ENCODE assay signal across 8 cellular contexts in genomic region chr10:44974628-44975431, GRCh38. TPM values are rescaled to one million over a fixed set of nuclear protein-coding genes. Genes with fewer than 3 reads are reported as not detected.
DNase-seq lines count a peak whose midpoint lies in the region; ATAC-seq and TF ChIP-seq lines count a peak whose summit lies in the region.

No MANE protein-coding gene starts in this region.

- TF ChIP-seq CTCF in NB4 (IDR thresholded peaks at IDR 0.05; ENCODE audit: low read depth, low read length), result peak; percentile 74
- peak; percentile 86 to 99 (median 98) for TF ChIP-seq CTCF in dorsolateral prefrontal cortex (IDR thresholded peaks at IDR 0.05 in 54 of 56, conservative IDR thresholded peaks at IDR 0.05 in 2 of 56; ENCODE audit: low read depth in 1 of 56, partially characterized antibody in 56 of 56)
- TF ChIP-seq CTCF in lower leg skin (IDR thresholded peaks at IDR 0.05), result peak in 2 of 3 donors; percentile 72 to 79

- TF ChIP-seq POLR2A in NB4 (IDR thresholded peaks at IDR 0.05; ENCODE audit: extremely low read depth, insufficient read length), result peak; percentile 17
- TF ChIP-seq POLR2A in lower leg skin (IDR thresholded peaks at IDR 0.05), result no peak

- intact Hi-C loops in dorsolateral prefrontal cortex (cut with DNase I) (loop anchor here (1.0 to 5.0 kb wide), 2 partner anchors 43 to 98 kb away; no protein-coding TSS in a partner anchor), lower leg skin (cut with DNase I; ENCODE audit: low total_unique reads) (loop anchor here (5.0 kb wide), 1 partner anchor 43 kb away; no protein-coding TSS in a partner anchor)

- 3% methylated on average over 32 to 46 of the region's 46 CpGs for WGBS in lower leg skin, 2 donors

- peak; percentile 78 for ATAC-seq in HG02588 (IDR thresholded peaks at IDR 0.05; ENCODE audit: unreplicated experiment)

- peak overlapping the region; percentile 39 to 97 (median 86) for H3K27ac ChIP-seq in dorsolateral prefrontal cortex

- H3K4me3 ChIP-seq in NB4 (ENCODE audit: low read depth, low read length) (no peak overlapping the region), dorsolateral prefrontal cortex (peak overlapping the region in 58 of 59 donors; percentile 5 to 71 (median 46)), lower leg skin (ENCODE audit: low read depth, poor library complexity, severe bottlenecking) (no peak overlapping the region)

- H3K27me3 ChIP-seq in dorsolateral prefrontal cortex, result no peaks in the 10 kb centered on the region

- DNase-seq in NCI-H1694 treated with DMSO at 0.1 percent for 48 hours (lab: John Stamatoyannopoulos, UW) (peak; percentile 47), NCI-H1694 (lab: John Stamatoyannopoulos, UW) (no peak), NB4 (ENCODE audit: low read depth) (peak; percentile 78), dorsolateral prefrontal cortex (peak in 5 of 10 donors; percentile 54 to 85 (median 70)), lower leg skin (ENCODE audit: low spot score in 2 of 2) (peak in 1 of 2 donors; percentile 94)
- peak; percentile 57 for DNase-seq in activated CD4-positive, alpha-beta T cell treated with anti-CD3 and anti-CD28 coated beads, Interleukin-2, amount 50 U/mL, for 1 hour
- peak; percentile 22 to 58 (median 38) for DNase-seq in stimulated activated CD4-positive, alpha-beta T cell treated with anti-CD3 and anti-CD28 coated beads, TNF-alpha, amount 100 ng/mL, for 24 hours (ENCODE audit: low read depth in 3 of 3)

RNA-seq across cellular contexts. Expression of gene DEPP1, which starts 3.8 kb away (rescaled TPM):
- total RNA-seq in dorsolateral prefrontal cortex (100 to 1,000 TPM in 23 of 120 experiments, 10 to 100 TPM in 91, 1 to 10 TPM in 6; 8.1 to 234 (median 44.3) TPM), lower leg skin (100 to 1,000 TPM in 1 of 4 donors, 10 to 100 TPM in 3; 47.3 to 144 (median 72.7) TPM)

RNA-seq across cellular contexts. Expression of gene RASSF4, which starts 15.2 kb away (rescaled TPM):
- total RNA-seq in dorsolateral prefrontal cortex (100 to 1,000 TPM in 81 of 120 experiments, 10 to 100 TPM in 39; 54.6 to 175 (median 111) TPM), lower leg skin (10 to 100 TPM in 2 of 4 donors, 1 to 10 TPM in 2; 4.4 to 11.0 (median 8.9) TPM)

RNA-seq across cellular contexts. Expression of gene ZNF22, which starts 25.9 kb away (rescaled TPM):
- 10 to 100 TPM in 117 of 120 experiments, 1 to 10 TPM in 3; 9.2 to 20.9 (median 14.1) TPM for total RNA-seq in dorsolateral prefrontal cortex
- 10 to 100 TPM in 1 of 4 donors, 1 to 10 TPM in 3; 6.7 to 14.1 (median 9.4) TPM for total RNA-seq in lower leg skin

Comparison
In these comparisons a context has a peak if more than half of its experiments do, and no peak if none do; other contexts are left out.
1. H3K4me3 ChIP-seq: peak in dorsolateral prefrontal cortex (58 of 59); none in NB4 (single experiment) and lower leg skin (single experiment).
2. RNA of gene RASSF4, which starts 15.2 kb away (total RNA-seq): 54.6 to 175 TPM in dorsolateral prefrontal cortex; 4.4 to 11.0 TPM in lower leg skin; every median in the first group is over 4 times any median in the second.
3. Peak in every context shown above with its lines, with median percentiles within 50 percentile points of each other: CTCF ChIP-seq.